Comparison of ENCODE assay signal across 1 cellular context in the genomic region with DNA sequence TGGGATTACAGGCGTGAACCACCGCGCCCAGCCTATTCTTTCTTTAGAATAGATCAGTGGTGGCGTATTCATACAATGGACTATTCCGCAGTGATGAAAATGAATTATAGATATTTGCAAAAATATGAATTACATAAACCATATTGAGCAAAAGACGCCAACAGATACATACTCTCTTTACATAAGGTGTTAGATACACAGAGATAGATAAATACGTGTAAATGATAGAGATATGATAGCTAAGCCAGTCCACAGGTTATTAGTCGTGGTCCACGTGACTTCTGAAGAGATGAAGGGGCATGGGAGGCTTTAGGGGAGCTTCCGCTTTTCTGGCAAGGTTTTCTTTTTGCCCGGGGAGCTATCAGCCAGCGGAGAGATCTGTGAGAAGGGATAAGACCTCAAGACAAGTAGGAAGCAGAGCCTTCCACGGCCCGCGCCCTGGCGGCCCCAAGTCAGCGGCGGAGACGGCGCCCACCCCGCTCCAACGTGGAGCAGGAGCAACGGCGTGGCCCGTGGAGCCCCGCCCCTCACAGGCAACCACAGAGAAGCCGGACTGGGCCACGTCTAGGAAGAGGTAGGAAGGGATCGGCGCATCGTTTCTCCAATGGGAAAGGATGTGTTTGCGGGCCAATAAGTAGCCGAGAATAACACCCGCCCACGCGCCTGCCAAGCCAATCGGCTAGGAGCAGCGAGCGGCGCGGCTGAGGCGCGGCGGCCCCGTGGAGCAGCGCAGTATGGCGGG.
A peak's percentile ranks its signal among the peaks of the same experiment; 100 is the strongest.
TF ChIP-seq lines count a peak whose summit lies in the region.

A gene (plus strand): TSS at position 704 of the 742 bp plus-strand sequence. CDS start 31 bp downstream, at position 735.

TF ChIP-seq in GM12878, 131 proteins besides CTCF, POLR2A, EP300 and RAD21 (continued from another document and continues in another):
- TF ChIP-seq, protein P1, sequence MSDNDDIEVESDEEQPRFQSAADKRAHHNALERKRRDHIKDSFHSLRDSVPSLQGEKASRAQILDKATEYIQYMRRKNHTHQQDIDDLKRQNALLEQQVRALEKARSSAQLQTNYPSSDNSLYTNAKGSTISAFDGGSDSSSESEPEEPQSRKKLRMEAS (IDR thresholded peaks at IDR 0.05; ENCODE audit: low read depth, low read length), result peak; percentile 50; the same call in 1 of the 2 replicates
- TF ChIP-seq, protein P2, sequence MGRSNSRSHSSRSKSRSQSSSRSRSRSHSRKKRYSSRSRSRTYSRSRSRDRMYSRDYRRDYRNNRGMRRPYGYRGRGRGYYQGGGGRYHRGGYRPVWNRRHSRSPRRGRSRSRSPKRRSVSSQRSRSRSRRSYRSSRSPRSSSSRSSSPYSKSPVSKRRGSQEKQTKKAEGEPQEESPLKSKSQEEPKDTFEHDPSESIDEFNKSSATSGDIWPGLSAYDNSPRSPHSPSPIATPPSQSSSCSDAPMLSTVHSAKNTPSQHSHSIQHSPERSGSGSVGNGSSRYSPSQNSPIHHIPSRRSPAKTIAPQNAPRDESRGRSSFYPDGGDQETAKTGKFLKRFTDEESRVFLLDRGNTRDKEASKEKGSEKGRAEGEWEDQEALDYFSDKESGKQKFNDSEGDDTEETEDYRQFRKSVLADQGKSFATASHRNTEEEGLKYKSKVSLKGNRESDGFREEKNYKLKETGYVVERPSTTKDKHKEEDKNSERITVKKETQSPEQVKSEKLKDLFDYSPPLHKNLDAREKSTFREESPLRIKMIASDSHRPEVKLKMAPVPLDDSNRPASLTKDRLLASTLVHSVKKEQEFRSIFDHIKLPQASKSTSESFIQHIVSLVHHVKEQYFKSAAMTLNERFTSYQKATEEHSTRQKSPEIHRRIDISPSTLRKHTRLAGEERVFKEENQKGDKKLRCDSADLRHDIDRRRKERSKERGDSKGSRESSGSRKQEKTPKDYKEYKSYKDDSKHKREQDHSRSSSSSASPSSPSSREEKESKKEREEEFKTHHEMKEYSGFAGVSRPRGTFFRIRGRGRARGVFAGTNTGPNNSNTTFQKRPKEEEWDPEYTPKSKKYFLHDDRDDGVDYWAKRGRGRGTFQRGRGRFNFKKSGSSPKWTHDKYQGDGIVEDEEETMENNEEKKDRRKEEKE (IDR thresholded peaks at IDR 0.05), result no peak
- no peak for TF ChIP-seq YY1 (IDR thresholded peaks at IDR 0.05; ENCODE audit: low read depth, low read length)
- TF ChIP-seq FOXK2 (IDR thresholded peaks at IDR 0.05), result no peak; the same call in 1 of the 2 replicates
- peak; percentile 22 to 71; a peak in 2 of 4 replicates for TF ChIP-seq BHLHE40 (IDR thresholded peaks at IDR 0.05; ENCODE audit: borderline replicate concordance in 1 of 2, low read depth in 2 of 2, low read length in 1 of 2)
- TF ChIP-seq, protein P3, sequence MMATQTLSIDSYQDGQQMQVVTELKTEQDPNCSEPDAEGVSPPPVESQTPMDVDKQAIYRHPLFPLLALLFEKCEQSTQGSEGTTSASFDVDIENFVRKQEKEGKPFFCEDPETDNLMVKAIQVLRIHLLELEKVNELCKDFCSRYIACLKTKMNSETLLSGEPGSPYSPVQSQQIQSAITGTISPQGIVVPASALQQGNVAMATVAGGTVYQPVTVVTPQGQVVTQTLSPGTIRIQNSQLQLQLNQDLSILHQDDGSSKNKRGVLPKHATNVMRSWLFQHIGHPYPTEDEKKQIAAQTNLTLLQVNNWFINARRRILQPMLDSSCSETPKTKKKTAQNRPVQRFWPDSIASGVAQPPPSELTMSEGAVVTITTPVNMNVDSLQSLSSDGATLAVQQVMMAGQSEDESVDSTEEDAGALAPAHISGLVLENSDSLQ (IDR thresholded peaks at IDR 0.05), result peak; percentile 75
- TF ChIP-seq, protein P4, sequence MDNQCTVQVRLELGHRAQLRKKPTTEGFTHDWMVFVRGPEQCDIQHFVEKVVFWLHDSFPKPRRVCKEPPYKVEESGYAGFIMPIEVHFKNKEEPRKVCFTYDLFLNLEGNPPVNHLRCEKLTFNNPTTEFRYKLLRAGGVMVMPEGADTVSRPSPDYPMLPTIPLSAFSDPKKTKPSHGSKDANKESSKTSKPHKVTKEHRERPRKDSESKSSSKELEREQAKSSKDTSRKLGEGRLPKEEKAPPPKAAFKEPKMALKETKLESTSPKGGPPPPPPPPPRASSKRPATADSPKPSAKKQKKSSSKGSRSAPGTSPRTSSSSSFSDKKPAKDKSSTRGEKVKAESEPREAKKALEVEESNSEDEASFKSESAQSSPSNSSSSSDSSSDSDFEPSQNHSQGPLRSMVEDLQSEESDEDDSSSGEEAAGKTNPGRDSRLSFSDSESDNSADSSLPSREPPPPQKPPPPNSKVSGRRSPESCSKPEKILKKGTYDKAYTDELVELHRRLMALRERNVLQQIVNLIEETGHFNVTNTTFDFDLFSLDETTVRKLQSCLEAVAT (IDR thresholded peaks at IDR 0.05), result peak; percentile 84
- TF ChIP-seq SPI1 (IDR thresholded peaks at IDR 0.05; ENCODE audit: borderline replicate concordance, insufficient read depth, low read depth, low read length), result peak; percentile 41; the same call in 1 of the 2 replicates
- peak; percentile 91 for TF ChIP-seq RAD51 (IDR thresholded peaks at IDR 0.05)
- TF ChIP-seq, protein P5, sequence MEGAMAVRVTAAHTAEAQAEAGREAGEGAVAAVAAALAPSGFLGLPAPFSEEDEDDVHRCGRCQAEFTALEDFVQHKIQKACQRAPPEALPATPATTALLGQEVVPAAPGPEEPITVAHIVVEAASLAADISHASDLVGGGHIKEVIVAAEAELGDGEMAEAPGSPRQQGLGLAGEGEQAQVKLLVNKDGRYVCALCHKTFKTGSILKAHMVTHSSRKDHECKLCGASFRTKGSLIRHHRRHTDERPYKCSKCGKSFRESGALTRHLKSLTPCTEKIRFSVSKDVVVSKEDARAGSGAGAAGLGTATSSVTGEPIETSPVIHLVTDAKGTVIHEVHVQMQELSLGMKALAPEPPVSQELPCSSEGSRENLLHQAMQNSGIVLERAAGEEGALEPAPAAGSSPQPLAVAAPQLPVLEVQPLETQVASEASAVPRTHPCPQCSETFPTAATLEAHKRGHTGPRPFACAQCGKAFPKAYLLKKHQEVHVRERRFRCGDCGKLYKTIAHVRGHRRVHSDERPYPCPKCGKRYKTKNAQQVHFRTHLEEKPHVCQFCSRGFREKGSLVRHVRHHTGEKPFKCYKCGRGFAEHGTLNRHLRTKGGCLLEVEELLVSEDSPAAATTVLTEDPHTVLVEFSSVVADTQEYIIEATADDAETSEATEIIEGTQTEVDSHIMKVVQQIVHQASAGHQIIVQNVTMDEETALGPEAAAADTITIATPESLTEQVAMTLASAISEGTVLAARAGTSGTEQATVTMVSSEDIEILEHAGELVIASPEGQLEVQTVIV (IDR thresholded peaks at IDR 0.05; ENCODE audit: borderline replicate concordance, partially characterized antibody), result no peak
- no peak for TF ChIP-seq ZZZ3 (IDR thresholded peaks at IDR 0.05; ENCODE audit: control insufficient read depth, insufficient read length, low read depth)
- TF ChIP-seq, protein P6, sequence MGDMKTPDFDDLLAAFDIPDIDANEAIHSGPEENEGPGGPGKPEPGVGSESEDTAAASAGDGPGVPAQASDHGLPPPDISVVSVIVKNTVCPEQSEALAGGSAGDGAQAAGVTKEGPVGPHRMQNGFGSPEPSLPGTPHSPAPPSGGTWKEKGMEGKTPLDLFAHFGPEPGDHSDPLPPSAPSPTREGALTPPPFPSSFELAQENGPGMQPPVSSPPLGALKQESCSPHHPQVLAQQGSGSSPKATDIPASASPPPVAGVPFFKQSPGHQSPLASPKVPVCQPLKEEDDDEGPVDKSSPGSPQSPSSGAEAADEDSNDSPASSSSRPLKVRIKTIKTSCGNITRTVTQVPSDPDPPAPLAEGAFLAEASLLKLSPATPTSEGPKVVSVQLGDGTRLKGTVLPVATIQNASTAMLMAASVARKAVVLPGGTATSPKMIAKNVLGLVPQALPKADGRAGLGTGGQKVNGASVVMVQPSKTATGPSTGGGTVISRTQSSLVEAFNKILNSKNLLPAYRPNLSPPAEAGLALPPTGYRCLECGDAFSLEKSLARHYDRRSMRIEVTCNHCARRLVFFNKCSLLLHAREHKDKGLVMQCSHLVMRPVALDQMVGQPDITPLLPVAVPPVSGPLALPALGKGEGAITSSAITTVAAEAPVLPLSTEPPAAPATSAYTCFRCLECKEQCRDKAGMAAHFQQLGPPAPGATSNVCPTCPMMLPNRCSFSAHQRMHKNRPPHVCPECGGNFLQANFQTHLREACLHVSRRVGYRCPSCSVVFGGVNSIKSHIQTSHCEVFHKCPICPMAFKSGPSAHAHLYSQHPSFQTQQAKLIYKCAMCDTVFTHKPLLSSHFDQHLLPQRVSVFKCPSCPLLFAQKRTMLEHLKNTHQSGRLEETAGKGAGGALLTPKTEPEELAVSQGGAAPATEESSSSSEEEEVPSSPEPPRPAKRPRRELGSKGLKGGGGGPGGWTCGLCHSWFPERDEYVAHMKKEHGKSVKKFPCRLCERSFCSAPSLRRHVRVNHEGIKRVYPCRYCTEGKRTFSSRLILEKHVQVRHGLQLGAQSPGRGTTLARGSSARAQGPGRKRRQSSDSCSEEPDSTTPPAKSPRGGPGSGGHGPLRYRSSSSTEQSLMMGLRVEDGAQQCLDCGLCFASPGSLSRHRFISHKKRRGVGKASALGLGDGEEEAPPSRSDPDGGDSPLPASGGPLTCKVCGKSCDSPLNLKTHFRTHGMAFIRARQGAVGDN (IDR thresholded peaks at IDR 0.05), result peak; percentile 46; the same call in 1 of the 2 replicates
- no peak for TF ChIP-seq TARDBP (IDR thresholded peaks at IDR 0.05; ENCODE audit: borderline replicate concordance)
- TF ChIP-seq, protein P7, sequence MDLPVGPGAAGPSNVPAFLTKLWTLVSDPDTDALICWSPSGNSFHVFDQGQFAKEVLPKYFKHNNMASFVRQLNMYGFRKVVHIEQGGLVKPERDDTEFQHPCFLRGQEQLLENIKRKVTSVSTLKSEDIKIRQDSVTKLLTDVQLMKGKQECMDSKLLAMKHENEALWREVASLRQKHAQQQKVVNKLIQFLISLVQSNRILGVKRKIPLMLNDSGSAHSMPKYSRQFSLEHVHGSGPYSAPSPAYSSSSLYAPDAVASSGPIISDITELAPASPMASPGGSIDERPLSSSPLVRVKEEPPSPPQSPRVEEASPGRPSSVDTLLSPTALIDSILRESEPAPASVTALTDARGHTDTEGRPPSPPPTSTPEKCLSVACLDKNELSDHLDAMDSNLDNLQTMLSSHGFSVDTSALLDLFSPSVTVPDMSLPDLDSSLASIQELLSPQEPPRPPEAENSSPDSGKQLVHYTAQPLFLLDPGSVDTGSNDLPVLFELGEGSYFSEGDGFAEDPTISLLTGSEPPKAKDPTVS (IDR thresholded peaks at IDR 0.05; ENCODE audit: low read depth, low read length), result no peak
- no peak for TF ChIP-seq KLF5 (IDR thresholded peaks at IDR 0.05; ENCODE audit: partially characterized antibody)
- TF ChIP-seq, protein P8, sequence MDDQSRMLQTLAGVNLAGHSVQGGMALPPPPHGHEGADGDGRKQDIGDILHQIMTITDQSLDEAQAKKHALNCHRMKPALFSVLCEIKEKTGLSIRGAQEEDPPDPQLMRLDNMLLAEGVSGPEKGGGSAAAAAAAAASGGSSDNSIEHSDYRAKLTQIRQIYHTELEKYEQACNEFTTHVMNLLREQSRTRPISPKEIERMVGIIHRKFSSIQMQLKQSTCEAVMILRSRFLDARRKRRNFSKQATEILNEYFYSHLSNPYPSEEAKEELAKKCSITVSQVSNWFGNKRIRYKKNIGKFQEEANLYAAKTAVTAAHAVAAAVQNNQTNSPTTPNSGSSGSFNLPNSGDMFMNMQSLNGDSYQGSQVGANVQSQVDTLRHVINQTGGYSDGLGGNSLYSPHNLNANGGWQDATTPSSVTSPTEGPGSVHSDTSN (IDR thresholded peaks at IDR 0.05; ENCODE audit: insufficient replicate concordance, low read depth, low read length), result peak; percentile 82
- TF ChIP-seq HDGF (IDR thresholded peaks at IDR 0.05), result no peak; the same call in 1 of the 2 replicates
- peak; percentile 50; the same call in 1 of the 2 replicates for TF ChIP-seq CHD2 (IDR thresholded peaks at IDR 0.05; ENCODE audit: borderline replicate concordance, low read depth, low read length)
- 0 out of 2 replicates have a peak, but pooled peaks have one; percentile 42 for TF ChIP-seq POLR2AphosphoS2 (IDR thresholded peaks at IDR 0.05; ENCODE audit: low read depth, low read length)
- no peak for TF ChIP-seq KAT2A (conservative IDR thresholded peaks at IDR 0.05; ENCODE audit: control insufficient read depth, low read depth, low read length)
- TF ChIP-seq NFYA (IDR thresholded peaks at IDR 0.05; ENCODE audit: borderline replicate concordance, low read depth, low read length), result no peak
- TF ChIP-seq, protein P9, sequence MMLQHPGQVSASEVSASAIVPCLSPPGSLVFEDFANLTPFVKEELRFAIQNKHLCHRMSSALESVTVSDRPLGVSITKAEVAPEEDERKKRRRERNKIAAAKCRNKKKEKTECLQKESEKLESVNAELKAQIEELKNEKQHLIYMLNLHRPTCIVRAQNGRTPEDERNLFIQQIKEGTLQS (IDR thresholded peaks at IDR 0.05; ENCODE audit: borderline replicate concordance, extremely low read depth, low read depth, low read length), result peak; percentile 49; the same call in 1 of the 2 replicates
- TF ChIP-seq, protein P10, sequence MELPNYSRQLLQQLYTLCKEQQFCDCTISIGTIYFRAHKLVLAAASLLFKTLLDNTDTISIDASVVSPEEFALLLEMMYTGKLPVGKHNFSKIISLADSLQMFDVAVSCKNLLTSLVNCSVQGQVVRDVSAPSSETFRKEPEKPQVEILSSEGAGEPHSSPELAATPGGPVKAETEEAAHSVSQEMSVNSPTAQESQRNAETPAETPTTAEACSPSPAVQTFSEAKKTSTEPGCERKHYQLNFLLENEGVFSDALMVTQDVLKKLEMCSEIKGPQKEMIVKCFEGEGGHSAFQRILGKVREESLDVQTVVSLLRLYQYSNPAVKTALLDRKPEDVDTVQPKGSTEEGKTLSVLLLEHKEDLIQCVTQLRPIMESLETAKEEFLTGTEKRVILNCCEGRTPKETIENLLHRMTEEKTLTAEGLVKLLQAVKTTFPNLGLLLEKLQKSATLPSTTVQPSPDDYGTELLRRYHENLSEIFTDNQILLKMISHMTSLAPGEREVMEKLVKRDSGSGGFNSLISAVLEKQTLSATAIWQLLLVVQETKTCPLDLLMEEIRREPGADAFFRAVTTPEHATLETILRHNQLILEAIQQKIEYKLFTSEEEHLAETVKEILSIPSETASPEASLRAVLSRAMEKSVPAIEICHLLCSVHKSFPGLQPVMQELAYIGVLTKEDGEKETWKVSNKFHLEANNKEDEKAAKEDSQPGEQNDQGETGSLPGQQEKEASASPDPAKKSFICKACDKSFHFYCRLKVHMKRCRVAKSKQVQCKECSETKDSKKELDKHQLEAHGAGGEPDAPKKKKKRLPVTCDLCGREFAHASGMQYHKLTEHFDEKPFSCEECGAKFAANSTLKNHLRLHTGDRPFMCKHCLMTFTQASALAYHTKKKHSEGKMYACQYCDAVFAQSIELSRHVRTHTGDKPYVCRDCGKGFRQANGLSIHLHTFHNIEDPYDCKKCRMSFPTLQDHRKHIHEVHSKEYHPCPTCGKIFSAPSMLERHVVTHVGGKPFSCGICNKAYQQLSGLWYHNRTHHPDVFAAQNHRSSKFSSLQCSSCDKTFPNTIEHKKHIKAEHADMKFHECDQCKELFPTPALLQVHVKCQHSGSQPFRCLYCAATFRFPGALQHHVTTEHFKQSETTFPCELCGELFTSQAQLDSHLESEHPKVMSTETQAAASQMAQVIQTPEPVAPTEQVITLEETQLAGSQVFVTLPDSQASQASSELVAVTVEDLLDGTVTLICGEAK (IDR thresholded peaks at IDR 0.05; ENCODE audit: borderline replicate concordance), result peak; percentile 60; the same call in 1 of the 2 replicates
- TF ChIP-seq CREB1 (IDR thresholded peaks at IDR 0.05; ENCODE audit: low read depth), result peak; percentile 59; the same call in 1 of the 2 replicates
- peak; percentile 56; the same call in 1 of the 2 replicates for TF ChIP-seq GATAD2B (conservative IDR thresholded peaks at IDR 0.05; ENCODE audit: low read depth)
- TF ChIP-seq SMARCA5 (IDR thresholded peaks at IDR 0.05), result 0 out of 2 replicates have a peak, but pooled peaks have one; percentile 44
- TF ChIP-seq MEF2B (IDR thresholded peaks at IDR 0.05; ENCODE audit: partially characterized antibody, poor library complexity, severe bottlenecking), result peak; percentile 47
- peak; percentile 36; the same call in 1 of the 2 replicates for TF ChIP-seq DPF2 (IDR thresholded peaks at IDR 0.05)
- peak; percentile 72 for TF ChIP-seq IKZF1 (conservative IDR thresholded peaks at IDR 0.05)
- TF ChIP-seq CBFB (IDR thresholded peaks at IDR 0.05; ENCODE audit: low read depth), result peak; percentile 52; the same call in 1 of the 2 replicates
